ENCODE assay signal across 11 cellular contexts in the genomic region with DNA sequence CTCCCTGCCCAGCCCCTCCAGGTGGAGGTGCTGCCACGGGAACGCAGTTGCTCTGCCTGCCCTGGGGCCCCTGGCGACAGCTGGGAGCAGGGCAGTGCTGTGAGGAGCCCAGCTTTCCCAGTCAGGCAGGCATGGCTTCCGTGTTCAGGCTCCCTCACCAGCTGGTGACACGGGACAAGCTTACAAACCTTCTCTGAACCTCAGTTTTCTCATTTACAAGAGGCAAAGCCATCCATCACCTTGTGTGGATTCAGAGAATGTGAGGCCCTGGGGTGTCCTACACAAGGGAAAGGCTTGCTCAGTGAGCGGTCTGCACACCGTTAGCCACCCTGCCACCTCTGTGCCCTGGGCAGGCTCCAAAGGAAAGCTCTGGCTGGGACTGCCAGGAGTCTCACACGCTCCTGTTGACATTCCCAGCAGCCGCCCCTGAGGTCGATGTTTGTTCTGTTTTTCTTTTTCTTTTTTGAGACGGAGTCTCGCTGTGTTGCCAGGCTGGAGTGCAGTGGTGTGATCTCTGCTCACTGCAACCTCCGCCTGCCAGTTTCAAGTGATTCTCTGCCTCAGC. TPM values are rescaled to one million over a fixed set of nuclear protein-coding genes. Genes with fewer than 3 reads are reported as not detected.
DNase-seq lines count a peak whose midpoint lies in the region; ATAC-seq, FAIRE-seq and TF ChIP-seq lines count a peak whose summit lies in the region.
"Had no signal": no experiment of that assay in that cellular context is flagged by ENCODE, and none has a peak within 500 bp of the region (broad histone marks: within the 10 kb centered on the region; RNA-seq: fewer than 3 reads in every experiment).

No MANE protein-coding gene starts in this region.

- no peaks in the 10 kb centered on the region for H3K27me3 ChIP-seq in A673 (replicated peaks; ENCODE audit: insufficient read depth, low read depth, low read length, poor library complexity)
- no peaks in the 10 kb centered on the region for H3K27me3 ChIP-seq in bronchial epithelial cell (ENCODE audit: control insufficient read depth, insufficient read depth, low read length)

- no peak for DNase-seq in A673 (ENCODE audit: low spot score)
- no peak for DNase-seq in Calu3
- no peak for DNase-seq in bronchial epithelial cell (ENCODE audit: low read depth)
- DNase-seq in nephron progenitor cell, result no peak
- DNase-seq in germinal center (ENCODE audit: low spot score), result no peak
- DNase-seq: cortex of kidney, HFFc6, hippocampal formation had no signal

- H3K27ac Mint-ChIP-seq in Calu3 (ENCODE audit: unreplicated experiment), result peak overlapping the region; percentile 45
- peak overlapping the region; percentile 13 for H3K27ac Mint-ChIP-seq in nephron progenitor cell

- peak; percentile 89 for FAIRE-seq in bronchial epithelial cell (lab: Jason Lieb, UNC)

- H3K36me3 ChIP-seq in A673 (ENCODE audit: insufficient read depth, low read length, poor library complexity, severe bottlenecking) (peaks cover 89% of the 10 kb centered on the region), bronchial epithelial cell (ENCODE audit: control insufficient read depth, insufficient read depth, low read length) (peaks cover 39% of the 10 kb centered on the region)

- no peaks in the 10 kb centered on the region for H3K27me3 Mint-ChIP-seq in Calu3 (ENCODE audit: unreplicated experiment)
- no peaks in the 10 kb centered on the region for H3K27me3 Mint-ChIP-seq in nephron progenitor cell (ENCODE audit: low read depth, poor library complexity)

- no peaks in the 10 kb centered on the region for H3K9me3 ChIP-seq in A673 (ENCODE audit: low read depth, low read length, poor library complexity, severe bottlenecking)

- H3K36me3 Mint-ChIP-seq in Calu3 (ENCODE audit: insufficient read depth, unreplicated experiment), result peaks cover 63% of the 10 kb centered on the region
- H3K36me3 Mint-ChIP-seq in nephron progenitor cell (ENCODE audit: low read depth), result peaks cover 35% of the 10 kb centered on the region

- H3K27ac ChIP-seq in A673 (ENCODE audit: low read depth, low read length, poor library complexity, severe bottlenecking), result peak overlapping the region; percentile 57

- CTCF ChIA-PET in A673 (lab: Charles Lee), result interaction anchor here (1.6 kb wide), 1 partner anchor 7 kb away, joined by 8 read pairs; no protein-coding TSS in a partner anchor
- CTCF ChIA-PET in Calu3 (lab: Charles Lee), result interaction anchor here (0.9 kb wide), 1 partner anchor 14 kb away, joined by 3 read pairs; no protein-coding TSS in a partner anchor

- H3K4me3 ChIP-seq in A673 (ENCODE audit: low read depth, low read length, poor library complexity, severe bottlenecking) (no peak overlapping the region), bronchial epithelial cell (ENCODE audit: low read depth, low read length) (no peak overlapping the region)

- H3K9me3 Mint-ChIP-seq in Calu3 (ENCODE audit: low read depth, unreplicated experiment), result no peaks in the 10 kb centered on the region
- no peaks in the 10 kb centered on the region for H3K9me3 Mint-ChIP-seq in nephron progenitor cell
- H3K9me3 Mint-ChIP-seq: HFFc6 had no signal

- no peak for ATAC-seq in GM19397 (IDR thresholded peaks at IDR 0.05; ENCODE audit: unreplicated experiment)
- ATAC-seq in GM18868 (IDR thresholded peaks at IDR 0.05; ENCODE audit: unreplicated experiment), result no peak
- no peak for ATAC-seq in HG02642 (IDR thresholded peaks at IDR 0.05; ENCODE audit: poor library complexity, unreplicated experiment)

- TF ChIP-seq CTCF in A673 (conservative IDR thresholded peaks at IDR 0.05; ENCODE audit: low read depth, low read length) (no peak), Calu3 (IDR thresholded peaks at IDR 0.05; ENCODE audit: unreplicated experiment) (no peak), bronchial epithelial cell (IDR thresholded peaks at IDR 0.05; ENCODE audit: insufficient read depth, low read length, severe bottlenecking) (no peak), nephron progenitor cell (IDR thresholded peaks at IDR 0.05) (no peak)

- POLR2A ChIA-PET in A673 (lab: Charles Lee; ENCODE audit: low non-redundant PET), result no interaction called here

- no peaks in the 10 kb centered on the region for H3K4me1 Mint-ChIP-seq in Calu3 (ENCODE audit: low read depth, unreplicated experiment)
- H3K4me1 Mint-ChIP-seq in nephron progenitor cell, result peaks cover 4% of the 10 kb centered on the region

- intact Hi-C loops in A673 (cut with micrococcal nuclease; ENCODE audit: unreplicated experiment), result no loop called here
- intact Hi-C loops in Calu3 (cut with micrococcal nuclease; ENCODE audit: unreplicated experiment), result no loop called here

- no peaks in the 10 kb centered on the region for H3K4me1 ChIP-seq in A673 (ENCODE audit: insufficient read depth, low read length, poor library complexity, severe bottlenecking)

- H3K4me3 Mint-ChIP-seq in Calu3 (ENCODE audit: low read depth, unreplicated experiment), result no peak overlapping the region
- no peak overlapping the region for H3K4me3 Mint-ChIP-seq in nephron progenitor cell
- H3K4me3 Mint-ChIP-seq: HFFc6 had no signal

- BruUV-seq in A673 (replicated peaks; lab: Mats Ljungman, UMichigan), result no TSS peak
- no TSS peak for BruUV-seq in Calu3 (replicated peaks; lab: Mats Ljungman, UMichigan)

RNA-seq across cellular contexts. Expression of a gene that starts 23.5 kb away (rescaled TPM):
- total RNA-seq in A673 (2021) (104 and 110 TPM in 2 replicates), Calu3 (2022) (50.7 and 66.3 TPM in 2 replicates), bronchial epithelial cell (46.3 and 51.6 TPM in 2 replicates)

RNA-seq across cellular contexts. Expression of a gene that starts 26.6 kb away (rescaled TPM):
- total RNA-seq in A673 (2021) (88.2 and 96.2 TPM in 2 replicates), Calu3 (2022) (79.1 and 91.4 TPM in 2 replicates), bronchial epithelial cell (28.7 and 47.0 TPM in 2 replicates)

RNA-seq across cellular contexts. Expression of a gene that starts 31.6 kb away (rescaled TPM):
- total RNA-seq in A673 (2021) (53.1 and 54.2 TPM in 2 replicates), Calu3 (2022) (58.5 and 70.0 TPM in 2 replicates), bronchial epithelial cell (123 and 147 TPM in 2 replicates)

RNA-seq across cellular contexts. Expression of a gene that starts 50.6 kb away (rescaled TPM):
- total RNA-seq in A673 (2021) (143 and 152 TPM in 2 replicates), Calu3 (2022) (94.6 and 105 TPM in 2 replicates), bronchial epithelial cell (42.9 and 70.0 TPM in 2 replicates)
